1 cellular context compared by ENCODE assay signal in the genomic region with DNA sequence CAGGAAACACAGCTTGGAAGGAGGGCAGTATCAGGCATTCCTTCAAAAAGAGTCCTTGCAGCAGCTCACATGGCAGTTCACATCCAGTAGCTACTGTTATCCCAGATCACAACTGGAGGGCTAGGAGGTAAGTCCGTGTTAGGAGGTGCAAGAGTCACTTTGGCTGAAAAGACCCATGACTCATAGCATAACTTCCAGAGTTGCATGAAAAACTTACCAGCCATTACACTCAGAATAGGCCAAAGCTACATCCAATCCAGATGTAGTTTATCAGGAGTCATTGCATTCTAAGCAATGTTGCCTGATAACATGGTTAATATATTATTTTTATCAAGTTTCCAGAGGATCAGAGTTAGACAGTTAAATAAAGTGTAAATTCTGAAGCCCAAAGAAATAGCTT.
TF ChIP-seq lines count a peak whose summit lies in the region.

No MANE protein-coding gene starts in this region.

TF ChIP-seq in H1, 55 proteins besides CTCF, POLR2A, EP300 and RAD21:
- TF ChIP-seq TEAD4 (IDR thresholded peaks at IDR 0.05; ENCODE audit: low read depth, low read length), result no peak
- no peak for TF ChIP-seq CTBP2 (IDR thresholded peaks at IDR 0.05; ENCODE audit: borderline replicate concordance, insufficient read depth, insufficient read length, low read length)
- TF ChIP-seq, protein P1, sequence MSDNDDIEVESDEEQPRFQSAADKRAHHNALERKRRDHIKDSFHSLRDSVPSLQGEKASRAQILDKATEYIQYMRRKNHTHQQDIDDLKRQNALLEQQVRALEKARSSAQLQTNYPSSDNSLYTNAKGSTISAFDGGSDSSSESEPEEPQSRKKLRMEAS (IDR thresholded peaks at IDR 0.05), result no peak
- TF ChIP-seq BRCA1 (IDR thresholded peaks at IDR 0.05; ENCODE audit: low read depth, low read length), result no peak
- TF ChIP-seq CBX8 (IDR thresholded peaks at IDR 0.05; ENCODE audit: borderline replicate concordance, low read depth, low read length), result no peak
- TF ChIP-seq ASH2L (IDR thresholded peaks at IDR 0.05; ENCODE audit: low read length), result no peak
- no peak for TF ChIP-seq HDAC2 (IDR thresholded peaks at IDR 0.05; ENCODE audit: borderline replicate concordance in 1 of 2, low read depth in 2 of 2, low read length in 2 of 2)
